ENCODE assay signal across 25 cellular contexts in genomic region chr3:187896664-187897063, GRCh38.
"Had no signal": no experiment of that assay in that cellular context is flagged by ENCODE, and none has a peak within 500 bp of the region (broad histone marks: within the 10 kb centered on the region; RNA-seq: fewer than 3 reads in every experiment).

No MANE protein-coding gene starts in this region.

- H3K4me3 Mint-ChIP-seq: activated naive CD4-positive, alpha-beta T cell treated with anti-CD3 and anti-CD28 coated beads, Interleukin-2, amount 10 ng/mL, durations not matched to agents 7 days and 5 days; activated naive CD8-positive, alpha-beta T cell treated with anti-CD3 and anti-CD28 coated beads, Interleukin-2, amount 50 U/mL, for 24 hours; activated T-cell treated with anti-CD3 and anti-CD28 coated beads, Interleukin-2, amount 50 U/mL, for 4 hours; brain; central memory CD8-positive, alpha-beta T cell; naive thymus-derived CD4-positive, alpha-beta T cell; neural progenitor cell; stimulated activated naive CD8-positive, alpha-beta T cell treated with anti-CD3 and anti-CD28 coated beads, Interleukin-15, Interleukin-2, amounts not matched to agents 100 ng/mL and 50 ng/mL, for 24 hours had no signal

- H3K36me3 ChIP-seq: neural progenitor cell, suprapubic skin, transverse colon, uterus had no signal

- H3K27ac ChIP-seq: coronary artery, neural progenitor cell, suprapubic skin, transverse colon, uterus had no signal

- H3K4me3 ChIP-seq: coronary artery, neural progenitor cell, suprapubic skin, transverse colon, uterus had no signal

- H3K4me1 ChIP-seq: neural progenitor cell, suprapubic skin, transverse colon, uterus had no signal

- H3K4me2 ChIP-seq: neural progenitor cell had no signal

- H3K36me3 Mint-ChIP-seq: brain, neural progenitor cell had no signal

- H3K9me3 ChIP-seq: suprapubic skin, transverse colon, uterus had no signal

- H3K27ac Mint-ChIP-seq: activated naive CD4-positive, alpha-beta T cell treated with anti-CD3 and anti-CD28 coated beads, Interleukin-2, amount 10 ng/mL, durations not matched to agents 7 days and 5 days; activated naive CD8-positive, alpha-beta T cell treated with anti-CD3 and anti-CD28 coated beads, Interleukin-2, amount 50 U/mL, for 24 hours; brain; naive thymus-derived CD4-positive, alpha-beta T cell; neural progenitor cell; progenitor cell of endocrine pancreas; stimulated activated naive CD8-positive, alpha-beta T cell treated with anti-CD3 and anti-CD28 coated beads, Interleukin-15, Interleukin-2, amounts not matched to agents 100 ng/mL and 50 ng/mL, for 24 hours had no signal

- H3K9me3 Mint-ChIP-seq: activated naive CD8-positive, alpha-beta T cell treated with anti-CD3 and anti-CD28 coated beads, Interleukin-2, amount 50 U/mL, for 24 hours; activated T-cell treated with anti-CD3 and anti-CD28 coated beads, Interleukin-2, amount 50 U/mL, for 4 hours; central memory CD8-positive, alpha-beta T cell; neural progenitor cell; stimulated activated naive CD8-positive, alpha-beta T cell treated with anti-CD3 and anti-CD28 coated beads, Interleukin-15, Interleukin-2, amounts not matched to agents 100 ng/mL and 50 ng/mL, for 24 hours had no signal

- H3K27me3 ChIP-seq: neural progenitor cell, suprapubic skin, transverse colon, uterus had no signal

- H3K27me3 Mint-ChIP-seq: activated naive CD8-positive, alpha-beta T cell treated with anti-CD3 and anti-CD28 coated beads, Interleukin-2, amount 50 U/mL, for 24 hours; central memory CD8-positive, alpha-beta T cell had no signal

- DNase-seq: activated CD4-positive, alpha-beta T cell treated with anti-CD3 and anti-CD28 coated beads for 48 hours; activated CD4-positive, CD25-positive, alpha-beta regulatory T cell; activated CD8-positive, alpha-beta memory T cell treated with anti-CD3 and anti-CD28 coated beads, Interleukin-2, amount 50 U/mL, for 4 hours; activated effector memory CD4-positive, alpha-beta T cell treated with Interleukin-2 at 50 U/mL for 16 hours; activated naive CD4-positive, alpha-beta T cell treated with anti-CD3 and anti-CD28 coated beads, Interleukin-2, amount 10 ng/mL, durations not matched to agents 7 days and 5 days; activated naive CD8-positive, alpha-beta T cell treated with anti-CD3 and anti-CD28 coated beads, Interleukin-2, amount 50 U/mL, for 24 hours; activated T-cell treated with anti-CD3 and anti-CD28 coated beads, Interleukin-2, amount 50 U/mL, for 4 hours; anterior cingulate cortex; erythroblast; foreskin melanocyte; glutamatergic neuron; mesendoderm; naive thymus-derived CD4-positive, alpha-beta T cell; small intestine; stimulated activated CD4-positive, alpha-beta T cell treated with anti-CD3 and anti-CD28 coated beads, Interleukin-15, amount 100 ng/mL, for 24 hours; stimulated activated CD4-positive, alpha-beta T cell treated with anti-CD3 and anti-CD28 coated beads, Interleukin-2, amount 100 ng/mL, for 48 hours; transverse colon had no signal

- H3K4me1 Mint-ChIP-seq: activated naive CD4-positive, alpha-beta T cell treated with anti-CD3 and anti-CD28 coated beads, Interleukin-2, amount 10 ng/mL, durations not matched to agents 7 days and 5 days; brain; central memory CD8-positive, alpha-beta T cell; neural progenitor cell had no signal

- H2AFZ ChIP-seq: neural progenitor cell had no signal

- ATAC-seq: activated naive CD8-positive, alpha-beta T cell treated with anti-CD3 and anti-CD28 coated beads, Interleukin-2, amount 50 U/mL, for 24 hours; activated T-cell treated with anti-CD3 and anti-CD28 coated beads, Interleukin-2, amount 50 U/mL, for 4 hours; naive thymus-derived CD4-positive, alpha-beta T cell had no signal
